In genomic region chr6:111855775-111856174, GRCh38 we compare ENCODE assay signal across 17 cellular contexts. TPM values are rescaled to one million over a fixed set of nuclear protein-coding genes. Genes with fewer than 3 reads are reported as not detected.
DNase-seq lines count a peak whose midpoint lies in the region; ATAC-seq, FAIRE-seq and TF ChIP-seq lines count a peak whose summit lies in the region.
"Had no signal": no experiment of that assay in that cellular context is flagged by ENCODE, and none has a peak within 500 bp of the region (broad histone marks: within the 10 kb centered on the region; RNA-seq: fewer than 3 reads in every experiment).

No MANE protein-coding gene starts in this region.

- peaks cover 98% of the 10 kb centered on the region for H3K4me1 Mint-ChIP-seq in activated CD4-positive, alpha-beta T cell treated with anti-CD3 and anti-CD28 coated beads for 36 hours
- H3K4me1 Mint-ChIP-seq in CD14-positive monocyte: peaks cover 65% of the 10 kb centered on the region
- H3K4me1 Mint-ChIP-seq in T-helper 17 cell: peaks cover 83% of the 10 kb centered on the region

- H3K4me3 ChIP-seq in pancreas: no peak overlapping the region
- H3K4me3 ChIP-seq: BLaER1 treated with 17β-estradiol and CSF1 and Interleukin-3, amounts not matched to agents 10 nM and 100 nM had no signal

- no peaks in the 10 kb centered on the region for H3K9me3 Mint-ChIP-seq in activated CD4-positive, alpha-beta T cell treated with anti-CD3 and anti-CD28 coated beads for 36 hours (ENCODE audit: low read depth)
- H3K9me3 Mint-ChIP-seq in CD14-positive monocyte: no peaks in the 10 kb centered on the region

- FAIRE-seq in pancreas (lab: Jason Lieb, UNC): no peak

- no peak overlapping the region for H3K27ac ChIP-seq in pancreas
- H3K27ac ChIP-seq: 22Rv1; BLaER1 treated with 17β-estradiol and CSF1 and Interleukin-3, amounts not matched to agents 10 nM and 100 nM had no signal

- POLR2A ChIA-PET in activated CD4-positive, alpha-beta T cell treated with anti-CD3 and anti-CD28 coated beads for 36 hours (lab: Charles Lee): no interaction called here

- H3K4me1 ChIP-seq in pancreas: no peaks in the 10 kb centered on the region
- H3K4me1 ChIP-seq: Caco-2 had no signal

- CTCF ChIA-PET in activated CD4-positive, alpha-beta T cell treated with anti-CD3 and anti-CD28 coated beads for 36 hours (lab: Charles Lee): interaction anchor here (1.1 to 4.5 kb wide), 6 partner anchors 10 to 146 kb away, joined by 4 to 22 read pairs (median 4); no protein-coding TSS in a partner anchor

- H3K27me3 Mint-ChIP-seq in activated CD4-positive, alpha-beta T cell treated with anti-CD3 and anti-CD28 coated beads for 36 hours: no peaks in the 10 kb centered on the region
- H3K27me3 Mint-ChIP-seq in CD14-positive monocyte (ENCODE audit: low read depth in 3 of 3): peaks cover 0 to 2% (median 0%) of the 10 kb centered on the region in 3 donors
- no peaks in the 10 kb centered on the region for H3K27me3 Mint-ChIP-seq in T-helper 17 cell

- no peaks in the 10 kb centered on the region for H3K36me3 ChIP-seq in pancreas

- intact Hi-C loops in activated CD4-positive, alpha-beta T cell treated with anti-CD3 and anti-CD28 coated beads for 36 hours (cut with DNase I, micrococcal nuclease): no loop called here
- intact Hi-C loops in CD14-positive monocyte (cut with micrococcal nuclease) (no loop called here), pancreas (cut with DNase I) (no loop called here)

- no peaks in the 10 kb centered on the region for H3K9me3 ChIP-seq in T-helper 17 cell (ENCODE audit: control insufficient read depth, low read length, poor library complexity, severe bottlenecking)
- no peaks in the 10 kb centered on the region for H3K9me3 ChIP-seq in pancreas
- H3K9me3 ChIP-seq: BLaER1 treated with 17β-estradiol and CSF1 and Interleukin-3, amounts not matched to agents 10 nM and 100 nM; Caco-2 had no signal

- TF ChIP-seq CTCF in CD14-positive monocyte (IDR thresholded peaks at IDR 0.05): no peak
- TF ChIP-seq CTCF in pancreas (IDR thresholded peaks at IDR 0.05): no peak

- H3K36me3 Mint-ChIP-seq in activated CD4-positive, alpha-beta T cell treated with anti-CD3 and anti-CD28 coated beads for 36 hours (ENCODE audit: low read depth): peaks cover 60% of the 10 kb centered on the region
- peaks cover 20 to 24% of the 10 kb centered on the region in 2 donors for H3K36me3 Mint-ChIP-seq in CD14-positive monocyte
- H3K36me3 Mint-ChIP-seq in T-helper 17 cell (ENCODE audit: low read depth): peaks cover 5% of the 10 kb centered on the region

- H3K27me3 ChIP-seq in pancreas: no peaks in the 10 kb centered on the region
- H3K27me3 ChIP-seq: BLaER1 treated with 17β-estradiol and CSF1 and Interleukin-3, amounts not matched to agents 10 nM and 100 nM had no signal

- DNase-seq in activated CD4-positive, alpha-beta T cell treated with anti-CD3 and anti-CD28 coated beads for 36 hours: no peak
- DNase-seq in activated CD4-positive, alpha-beta T cell treated with anti-CD3 and anti-CD28 coated beads, Interleukin-2, amount 50 U/mL, for 48 hours: no peak
- DNase-seq in CD14-positive monocyte (ENCODE audit: low spot score): no peak
- DNase-seq in T-helper 17 cell: no peak
- peak; percentile 48 for DNase-seq in fibroblast of gingiva (ENCODE audit: low read depth)
- DNase-seq in NCI-H1436 (lab: John Stamatoyannopoulos, UW): no peak
- DNase-seq in pancreas: no peak
- DNase-seq in effector CD8-positive, alpha-beta T cell (lab: John Stamatoyannopoulos, UW): no peak
- DNase-seq: Caco-2, H7, KG1, NCI-H1092, NCI-H1694 treated with DMSO at 0.1 percent for 48 hours, NCI-H446 treated with DMSO at 0.1 percent for 48 hours, NCI-H774 had no signal

- no peak for ATAC-seq in activated CD4-positive, alpha-beta T cell treated with anti-CD3 and anti-CD28 coated beads for 36 hours
- ATAC-seq in T-helper 17 cell (no peak), pancreas (no peak)

- peak overlapping the region; percentile 70 for H3K27ac Mint-ChIP-seq in activated CD4-positive, alpha-beta T cell treated with anti-CD3 and anti-CD28 coated beads for 36 hours
- H3K27ac Mint-ChIP-seq in CD14-positive monocyte: peak overlapping the region in 5 of 7 donors; percentile 9 to 57 (median 28)
- peak overlapping the region; percentile 88 for H3K27ac Mint-ChIP-seq in T-helper 17 cell

- no peak overlapping the region for H3K4me3 Mint-ChIP-seq in activated CD4-positive, alpha-beta T cell treated with anti-CD3 and anti-CD28 coated beads for 36 hours
- H3K4me3 Mint-ChIP-seq in CD14-positive monocyte (no peak overlapping the region), T-helper 17 cell (peak overlapping the region; percentile 39)

- WGBS in pancreas, 2 donors: 80 to 96% methylated on average over 1 of the region's 1 CpG

RNA-seq across cellular contexts. Expression of gene FYN, which starts 17.5 kb away (rescaled TPM):
- total RNA-seq in activated CD4-positive, alpha-beta T cell treated with anti-CD3 and anti-CD28 coated beads for 36 hours: 100 to 1,000 TPM; 345 to 504 TPM
- polyA plus RNA-seq in CD14-positive monocyte (100 to 1,000 TPM in 1 of 2 donors, 10 to 100 TPM in 1; 88.4 to 114 TPM), pancreas (10 to 100 TPM in 1 of 2 donors, 1 to 10 TPM in 1; 8.7 to 16.5 TPM)
- total RNA-seq in T-helper 17 cell (100 to 1,000 TPM; 455 to 472 TPM), pancreas (10 to 100 TPM in 3 of 6 donors, 1 to 10 TPM in 3; 6.4 to 21.7 (median 11.9) TPM)

Comparison
In these comparisons a context has a peak if more than half of its experiments do, and no peak if none do; other contexts are left out.
1. H3K27ac Mint-ChIP-seq: peak in every context shown above with its lines; median percentile 88 in T-helper 17 cell; 70 in activated CD4-positive, alpha-beta T cell treated with anti-CD3 and anti-CD28 coated beads for 36 hours; 28 in CD14-positive monocyte.
2. RNA of gene FYN, which starts 17.5 kb away (total RNA-seq): 345 to 504 TPM in activated CD4-positive, alpha-beta T cell treated with anti-CD3 and anti-CD28 coated beads for 36 hours and 455 to 472 TPM in T-helper 17 cell; 6.4 to 21.7 TPM in pancreas; every median in the first group is over 10 times any median in the second.